Comparison of ENCODE assay signal across 1 cellular context in genomic region chr14:99203080-99203479, GRCh38.
TF ChIP-seq lines count a peak whose summit lies in the region.

No MANE protein-coding gene starts in this region.

TF ChIP-seq in H1, 55 proteins besides CTCF, POLR2A, EP300 and RAD21 (continued from another document):
- TF ChIP-seq SP1 (IDR thresholded peaks at IDR 0.05; ENCODE audit: low read depth, low read length) (no peak), TAF1 (IDR thresholded peaks at IDR 0.05; ENCODE audit: low read depth, low read length) (no peak), RFX5 (IDR thresholded peaks at IDR 0.05; ENCODE audit: borderline replicate concordance, low read depth, low read length) (no peak), TEAD4 (IDR thresholded peaks at IDR 0.05; ENCODE audit: low read depth, low read length) (no peak), FOSL1 (IDR thresholded peaks at IDR 0.05; ENCODE audit: insufficient read depth, low read depth, low read length) (no peak), CHD7 (IDR thresholded peaks at IDR 0.05; ENCODE audit: insufficient replicate concordance, low read length) (no peak), PHF8 (conservative IDR thresholded peaks at IDR 0.05; ENCODE audit: low read depth, low read length) (no peak), GTF2F1 (IDR thresholded peaks at IDR 0.05; ENCODE audit: borderline replicate concordance, low read depth, low read length) (no peak), CBX5 (IDR thresholded peaks at IDR 0.05; ENCODE audit: low read depth, low read length) (no peak), NANOG (IDR thresholded peaks at IDR 0.05; ENCODE audit: insufficient read depth, low read depth, low read length, poor library complexity, severe bottlenecking) (no peak), MAX (IDR thresholded peaks at IDR 0.05) (no peak)
